In genomic region chr6:68468244-68468884, GRCh38 we compare ENCODE assay signal across 9 cellular contexts.
DNase-seq lines count a peak whose midpoint lies in the region; ATAC-seq and TF ChIP-seq lines count a peak whose summit lies in the region.
"Had no signal": no experiment of that assay in that cellular context is flagged by ENCODE, and none has a peak within 500 bp of the region (broad histone marks: within the 10 kb centered on the region; RNA-seq: fewer than 3 reads in every experiment).

No MANE protein-coding gene starts in this region.

- H3K27me3 ChIP-seq in DND-41 (ENCODE audit: insufficient read depth, low read length, poor library complexity) (no peaks in the 10 kb centered on the region), SU-DHL-6 (ENCODE audit: low read length) (no peaks in the 10 kb centered on the region), hepatocyte (no peaks in the 10 kb centered on the region)

- H3K9me2 ChIP-seq in SU-DHL-6 (replicated peaks; ENCODE audit: insufficient read depth, low read length) = no peaks in the 10 kb centered on the region
- no peaks in the 10 kb centered on the region for H3K9me2 ChIP-seq in hepatocyte (replicated peaks; ENCODE audit: insufficient read depth)

- DNase-seq in DND-41 (no peak), HT1080 (ENCODE audit: low read depth) (peak; percentile 3), hepatocyte (ENCODE audit: low spot score) (no peak), cerebellar cortex (ENCODE audit: low spot score) (no peak)
- no peak for DNase-seq in activated CD4-positive, CD25-positive, alpha-beta regulatory T cell treated with anti-CD3 and anti-CD28 coated beads, Interleukin-2, amount 50 U/mL, for 72 hours
- DNase-seq: NCI-H1694 treated with DMSO at 0.1 percent for 48 hours had no signal

- H3K9ac ChIP-seq in DND-41 (ENCODE audit: low read depth, low read length) = no peak overlapping the region
- H3K9ac ChIP-seq in SU-DHL-6 (ENCODE audit: low read length) = no peak overlapping the region

- H2AFZ ChIP-seq in DND-41 (ENCODE audit: low read depth, low read length) (no peak overlapping the region), SU-DHL-6 (ENCODE audit: low read depth, low read length, severe bottlenecking) (peak overlapping the region; percentile 66), hepatocyte (no peak overlapping the region)

- no peaks in the 10 kb centered on the region for H3K9me3 Mint-ChIP-seq in stimulated activated memory B cell treated with anti-CD40 and anti-IgM and Interleukin-4, amounts not matched to agents 10 μg/mL and 1 μg/mL and 100 μg/mL, for 72 hours

- no peak overlapping the region for H3K27ac Mint-ChIP-seq in stimulated activated memory B cell treated with anti-CD40 and anti-IgM and Interleukin-4, amounts not matched to agents 10 μg/mL and 1 μg/mL and 100 μg/mL, for 72 hours

- no peaks in the 10 kb centered on the region for H3F3A ChIP-seq in SU-DHL-6 (ENCODE audit: insufficient read depth)

- H3K9me3 ChIP-seq in DND-41 (ENCODE audit: insufficient read depth, low read length, severe bottlenecking) = no peaks in the 10 kb centered on the region
- no peaks in the 10 kb centered on the region for H3K9me3 ChIP-seq in SU-DHL-6 (ENCODE audit: insufficient read depth, low read length)
- H3K9me3 ChIP-seq in hepatocyte (ENCODE audit: low read depth) = no peaks in the 10 kb centered on the region

- no peaks in the 10 kb centered on the region for H3K4me1 Mint-ChIP-seq in stimulated activated memory B cell treated with anti-CD40 and anti-IgM and Interleukin-4, amounts not matched to agents 10 μg/mL and 1 μg/mL and 100 μg/mL, for 72 hours

- H3K4me3 ChIP-seq in DND-41 (ENCODE audit: low read depth in 1 of 2, low read length in 2 of 2) = no peak overlapping the region
- H3K4me3 ChIP-seq in SU-DHL-6 (ENCODE audit: insufficient read depth, low read length, poor library complexity, severe bottlenecking) = no peak overlapping the region
- no peak overlapping the region for H3K4me3 ChIP-seq in hepatocyte

- 40% methylated on average over 4 of the region's 4 CpGs for WGBS in hepatocyte (ENCODE audit: low lambda C conversion rate, missing lambda C conversion rate)

- H3K4me1 ChIP-seq in DND-41 (ENCODE audit: insufficient read depth, low read length) (no peaks in the 10 kb centered on the region), hepatocyte (ENCODE audit: insufficient read depth) (no peaks in the 10 kb centered on the region)

- H3K79me2 ChIP-seq in DND-41 (ENCODE audit: insufficient read depth, low read length) = no peaks in the 10 kb centered on the region
- H3K79me2 ChIP-seq in SU-DHL-6 (ENCODE audit: insufficient read depth, low read length) = no peaks in the 10 kb centered on the region
- H3K79me2 ChIP-seq in hepatocyte = no peaks in the 10 kb centered on the region

- H3K4me2 ChIP-seq in DND-41 (ENCODE audit: insufficient read depth, low read length) = no peak overlapping the region
- no peak overlapping the region for H3K4me2 ChIP-seq in SU-DHL-6 (ENCODE audit: low read depth, low read length, poor library complexity, severe bottlenecking)
- H3K4me2 ChIP-seq in hepatocyte = no peak overlapping the region

- no peaks in the 10 kb centered on the region for H3K36me3 Mint-ChIP-seq in stimulated activated memory B cell treated with anti-CD40 and anti-IgM and Interleukin-4, amounts not matched to agents 10 μg/mL and 1 μg/mL and 100 μg/mL, for 72 hours

- no peak for ATAC-seq in DND-41 (ENCODE audit: insufficient read depth, low read depth)
- ATAC-seq in activated CD4-positive, CD25-positive, alpha-beta regulatory T cell treated with anti-CD3 and anti-CD28 coated beads, Interleukin-2, amount 50 U/mL, for 24 hours = no peak
- ATAC-seq in stimulated activated memory B cell treated with anti-CD40 and anti-IgM and Interleukin-4, amounts not matched to agents 10 μg/mL and 1 μg/mL and 100 μg/mL, for 72 hours = no peak

- peak; percentile 14 for TF ChIP-seq CTCF in DND-41 (IDR thresholded peaks at IDR 0.05; ENCODE audit: borderline replicate concordance, extremely low read depth, low read length, poor library complexity, severe bottlenecking)
- peak; percentile 68 for TF ChIP-seq CTCF in SU-DHL-6 (IDR thresholded peaks at IDR 0.05; ENCODE audit: insufficient read depth, low read length, poor library complexity, severe bottlenecking)
- peak; percentile 26 for TF ChIP-seq CTCF in hepatocyte (IDR thresholded peaks at IDR 0.05; ENCODE audit: poor library complexity)

- no peak overlapping the region for H3K4me3 Mint-ChIP-seq in stimulated activated memory B cell treated with anti-CD40 and anti-IgM and Interleukin-4, amounts not matched to agents 10 μg/mL and 1 μg/mL and 100 μg/mL, for 72 hours

- no peaks in the 10 kb centered on the region for H3K27me3 Mint-ChIP-seq in stimulated activated memory B cell treated with anti-CD40 and anti-IgM and Interleukin-4, amounts not matched to agents 10 μg/mL and 1 μg/mL and 100 μg/mL, for 72 hours

- H3K36me3 ChIP-seq in DND-41 (ENCODE audit: insufficient read depth, low read length) (no peaks in the 10 kb centered on the region), SU-DHL-6 (ENCODE audit: low read length) (no peaks in the 10 kb centered on the region), hepatocyte (replicated peaks; ENCODE audit: insufficient read depth, low read depth) (no peaks in the 10 kb centered on the region)

- H3K27ac ChIP-seq in DND-41 (ENCODE audit: low read length) = no peak overlapping the region
- H3K27ac ChIP-seq in SU-DHL-6 (ENCODE audit: low read depth, low read length) = no peak overlapping the region
- H3K27ac ChIP-seq in hepatocyte = no peak overlapping the region

- H4K20me1 ChIP-seq in DND-41 (ENCODE audit: insufficient read depth, low read length) (no peaks in the 10 kb centered on the region), SU-DHL-6 (ENCODE audit: low read depth, low read length) (no peaks in the 10 kb centered on the region), hepatocyte (ENCODE audit: insufficient read depth, poor library complexity, severe bottlenecking) (no peaks in the 10 kb centered on the region)

Comparison
In these comparisons a context has a peak if more than half of its experiments do, and no peak if none do; other contexts are left out.
1. CTCF ChIP-seq: peak in every context shown above with its lines; median percentile 68 in SU-DHL-6; 26 in hepatocyte; 14 in DND-41.